Comparison of ENCODE assay signal across 38 cellular contexts in the genomic region with DNA sequence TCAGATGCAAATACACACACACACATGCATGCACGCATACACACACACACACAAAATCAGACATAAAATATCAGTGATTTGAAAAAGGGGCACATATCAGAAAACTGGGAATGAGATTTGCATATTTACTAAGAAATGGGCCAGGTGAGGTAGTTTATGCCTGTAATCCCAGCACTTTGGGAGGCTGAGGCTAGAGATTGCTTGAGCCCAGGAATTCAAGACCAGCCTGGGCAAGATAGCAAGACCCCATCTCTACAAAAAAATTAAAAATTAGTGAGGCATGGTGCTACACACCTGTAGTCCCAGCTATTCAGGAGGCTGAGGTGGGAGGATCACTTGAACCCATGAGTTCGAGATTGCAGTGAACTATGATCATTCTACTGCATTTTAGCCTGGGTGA. TPM values are rescaled to one million over a fixed set of nuclear protein-coding genes. Genes with fewer than 3 reads are reported as not detected.
"Had no signal": no experiment of that assay in that cellular context is flagged by ENCODE, and none has a peak within 500 bp of the region (broad histone marks: within the 10 kb centered on the region; RNA-seq: fewer than 3 reads in every experiment).

No MANE protein-coding gene starts in this region.

- FAIRE-seq: astrocyte, TTC549 had no signal

- H3K4me3 Mint-ChIP-seq: activated CD4-positive, alpha-beta memory T cell treated with anti-CD3 and anti-CD28 coated beads, Interleukin-2, amount 10 ng/mL, durations not matched to agents 7 days and 5 days; activated CD4-positive, alpha-beta T cell treated with anti-CD3 and anti-CD28 coated beads for 36 hours; activated CD4-positive, alpha-beta T cell treated with anti-CD3 and anti-CD28 coated beads, Interleukin-2, amount 10 ng/mL, durations not matched to agents 7 days and 5 days; activated CD8-positive, alpha-beta memory T cell treated with anti-CD3 and anti-CD28 coated beads, Interleukin-2, amount 10 ng/mL, durations not matched to agents 7 days and 5 days; activated CD8-positive, alpha-beta T cell treated with anti-CD3 and anti-CD28 coated beads, Interleukin-2, amount 10 ng/mL, durations not matched to agents 7 days and 5 days; activated naive CD4-positive, alpha-beta T cell treated with anti-CD3 and anti-CD28 coated beads for 36 hours; activated naive CD8-positive, alpha-beta T cell treated with anti-CD3 and anti-CD28 coated beads for 36 hours; activated T-cell treated with anti-CD3 and anti-CD28 coated beads, Interleukin-2, amount 50 U/mL, for 24 hours; T-helper 1 cell treated with Interleukin-12 subunit alpha and Interleukin-12 subunit beta and Interleukin-4 antibody, amounts not matched to agents 30 μg/mL and 1 μg/mL, for 36 hours; T-helper 2 cell treated with Interferon-gamma antibody and Interleukin-4, amounts not matched to agents 5 μg/mL and 100 μg/mL, for 36 hours had no signal

- H3K4me3 ChIP-seq: adrenal gland, body of pancreas, breast epithelium had no signal

- H3K9me3 ChIP-seq: adrenal gland, body of pancreas, breast epithelium had no signal

- H3K4me1 ChIP-seq: body of pancreas had no signal

- H3K27ac ChIP-seq: adrenal gland, body of pancreas, brain microvascular endothelial cell, breast epithelium, VCaP had no signal

- DNase-seq: activated CD4-positive, alpha-beta memory T cell treated with anti-CD3 and anti-CD28 coated beads, Interleukin-2, amount 10 ng/mL, durations not matched to agents 7 days and 5 days; activated CD4-positive, alpha-beta T cell treated with anti-CD3 and anti-CD28 coated beads for 1 hour; activated CD4-positive, alpha-beta T cell treated with anti-CD3 and anti-CD28 coated beads for 36 hours; activated CD4-positive, alpha-beta T cell treated with anti-CD3 and anti-CD28 coated beads for 48 hours; activated CD4-positive, alpha-beta T cell treated with anti-CD3 and anti-CD28 coated beads, Interleukin-2, amount 10 ng/mL, durations not matched to agents 7 days and 5 days; activated CD4-positive, alpha-beta T cell treated with anti-CD3 and anti-CD28 coated beads, Interleukin-2, amount 50 U/mL, for 48 hours; activated CD4-positive, CD25-positive, alpha-beta regulatory T cell; activated CD8-positive, alpha-beta memory T cell treated with anti-CD3 and anti-CD28 coated beads for 24 hours; activated CD8-positive, alpha-beta memory T cell treated with anti-CD3 and anti-CD28 coated beads, Interleukin-2, amount 10 ng/mL, durations not matched to agents 7 days and 5 days; activated CD8-positive, alpha-beta memory T cell treated with anti-CD3 and anti-CD28 coated beads, Interleukin-2, amount 50 U/mL, for 48 hours; activated CD8-positive, alpha-beta T cell treated with anti-CD3 and anti-CD28 coated beads, Interleukin-2, amount 10 ng/mL, durations not matched to agents 7 days and 5 days; activated effector memory CD4-positive, alpha-beta T cell treated with anti-CD3 and anti-CD28 coated beads, Interleukin-2, amount 50 U/mL, for 16 hours; activated gamma-delta T cell treated with Interleukin-2 at 50 U/mL for 16 hours; activated naive CD4-positive, alpha-beta T cell; activated naive CD4-positive, alpha-beta T cell treated with anti-CD3 and anti-CD28 coated beads for 36 hours; activated naive CD4-positive, alpha-beta T cell treated with anti-CD3 and anti-CD28 coated beads, Interleukin-2, amount 50 U/mL, for 16 hours; activated naive CD8-positive, alpha-beta T cell treated with anti-CD3 and anti-CD28 coated beads for 36 hours; activated T-cell treated with anti-CD3 and anti-CD28 coated beads, Interleukin-2, amount 50 U/mL, for 24 hours; activated T-cell treated with anti-CD3 and anti-CD28 coated beads, Interleukin-2, amount 50 U/mL, for 48 hours; adrenal gland; amniotic stem cell; aorta; body of pancreas; brain microvascular endothelial cell; central memory CD4-positive, alpha-beta T cell; T-helper 1 cell; T-helper 2 cell; T-helper 9 cell had no signal

- H3K9me3 Mint-ChIP-seq: activated CD4-positive, alpha-beta memory T cell treated with anti-CD3 and anti-CD28 coated beads, Interleukin-2, amount 10 ng/mL, durations not matched to agents 7 days and 5 days; activated CD4-positive, alpha-beta T cell treated with anti-CD3 and anti-CD28 coated beads, Interleukin-2, amount 10 ng/mL, durations not matched to agents 7 days and 5 days; activated naive CD4-positive, alpha-beta T cell treated with anti-CD3 and anti-CD28 coated beads for 36 hours; activated naive CD4-positive, alpha-beta T cell treated with anti-CD3 and anti-CD28 coated beads, Interleukin-2, amount 50 U/mL, for 72 hours; activated naive CD8-positive, alpha-beta T cell treated with anti-CD3 and anti-CD28 coated beads for 36 hours; activated T-cell treated with anti-CD3 and anti-CD28 coated beads, Interleukin-2, amount 50 U/mL, for 24 hours; T-helper 1 cell treated with Interleukin-12 subunit alpha and Interleukin-12 subunit beta and Interleukin-4 antibody, amounts not matched to agents 30 μg/mL and 1 μg/mL, for 36 hours; T-helper 2 cell treated with Interferon-gamma antibody and Interleukin-4, amounts not matched to agents 5 μg/mL and 100 μg/mL, for 36 hours had no signal

- H3K27me3 ChIP-seq: adrenal gland, body of pancreas, brain microvascular endothelial cell, breast epithelium had no signal

- H3K36me3 ChIP-seq: breast epithelium had no signal

- ATAC-seq: activated CD4-positive, alpha-beta T cell treated with anti-CD3 and anti-CD28 coated beads for 36 hours; activated CD4-positive, CD25-positive, alpha-beta regulatory T cell treated with anti-CD3 and anti-CD28 coated beads, Interleukin-2, amount 50 U/mL, for 24 hours; activated CD8-positive, alpha-beta memory T cell treated with anti-CD3 and anti-CD28 coated beads, Interleukin-2, amount 10 ng/mL, durations not matched to agents 7 days and 5 days; activated CD8-positive, alpha-beta T cell treated with anti-CD3 and anti-CD28 coated beads, Interleukin-2, amount 10 ng/mL, durations not matched to agents 7 days and 5 days; activated naive CD4-positive, alpha-beta T cell treated with anti-CD3 and anti-CD28 coated beads, Interleukin-2, amount 50 U/mL, for 72 hours; body of pancreas had no signal

- H3K27me3 Mint-ChIP-seq: activated CD4-positive, alpha-beta memory T cell treated with anti-CD3 and anti-CD28 coated beads, Interleukin-2, amount 10 ng/mL, durations not matched to agents 7 days and 5 days; activated CD4-positive, alpha-beta T cell treated with anti-CD3 and anti-CD28 coated beads for 36 hours; activated CD4-positive, alpha-beta T cell treated with anti-CD3 and anti-CD28 coated beads, Interleukin-2, amount 10 ng/mL, durations not matched to agents 7 days and 5 days; activated CD8-positive, alpha-beta memory T cell treated with anti-CD3 and anti-CD28 coated beads, Interleukin-2, amount 10 ng/mL, durations not matched to agents 7 days and 5 days; activated naive CD8-positive, alpha-beta T cell treated with anti-CD3 and anti-CD28 coated beads for 36 hours; activated T-cell treated with anti-CD3 and anti-CD28 coated beads, Interleukin-2, amount 50 U/mL, for 24 hours had no signal

- H3K27ac Mint-ChIP-seq: activated CD4-positive, alpha-beta memory T cell treated with anti-CD3 and anti-CD28 coated beads, Interleukin-2, amount 10 ng/mL, durations not matched to agents 7 days and 5 days; activated CD4-positive, alpha-beta T cell treated with anti-CD3 and anti-CD28 coated beads for 36 hours; activated CD4-positive, alpha-beta T cell treated with anti-CD3 and anti-CD28 coated beads, Interleukin-2, amount 10 ng/mL, durations not matched to agents 7 days and 5 days; activated CD8-positive, alpha-beta memory T cell treated with anti-CD3 and anti-CD28 coated beads, Interleukin-2, amount 10 ng/mL, durations not matched to agents 7 days and 5 days; activated CD8-positive, alpha-beta T cell treated with anti-CD3 and anti-CD28 coated beads, Interleukin-2, amount 10 ng/mL, durations not matched to agents 7 days and 5 days; activated naive CD4-positive, alpha-beta T cell treated with anti-CD3 and anti-CD28 coated beads for 36 hours; activated naive CD4-positive, alpha-beta T cell treated with anti-CD3 and anti-CD28 coated beads, Interleukin-2, amount 50 U/mL, for 72 hours; activated naive CD8-positive, alpha-beta T cell treated with anti-CD3 and anti-CD28 coated beads for 36 hours; T-helper 1 cell treated with Interleukin-12 subunit alpha and Interleukin-12 subunit beta and Interleukin-4 antibody, amounts not matched to agents 30 μg/mL and 1 μg/mL, for 36 hours; T-helper 2 cell treated with Interferon-gamma antibody and Interleukin-4, amounts not matched to agents 5 μg/mL and 100 μg/mL, for 36 hours had no signal

RNA-seq across cellular contexts. Expression of gene PRR15L, which starts 38.7 kb away (rescaled TPM):
- total RNA-seq: activated CD4-positive, alpha-beta memory T cell treated with anti-CD3 and anti-CD28 coated beads, Interleukin-2, amount 10 ng/mL, durations not matched to agents 7 days and 5 days; activated CD4-positive, alpha-beta T cell treated with anti-CD3 and anti-CD28 coated beads for 36 hours; activated CD4-positive, alpha-beta T cell treated with anti-CD3 and anti-CD28 coated beads, Interleukin-2, amount 10 ng/mL, durations not matched to agents 7 days and 5 days; activated CD8-positive, alpha-beta memory T cell treated with anti-CD3 and anti-CD28 coated beads, Interleukin-2, amount 10 ng/mL, durations not matched to agents 7 days and 5 days; activated CD8-positive, alpha-beta T cell treated with anti-CD3 and anti-CD28 coated beads, Interleukin-2, amount 10 ng/mL, durations not matched to agents 7 days and 5 days; activated naive CD4-positive, alpha-beta T cell treated with anti-CD3 and anti-CD28 coated beads for 36 hours; activated naive CD4-positive, alpha-beta T cell treated with anti-CD3 and anti-CD28 coated beads, Interleukin-2, amount 50 U/mL, for 72 hours; activated naive CD8-positive, alpha-beta T cell treated with anti-CD3 and anti-CD28 coated beads for 36 hours; aorta; astrocyte; cardiac septum; cerebellum had no signal
